In genomic region chr1:227886993-227887696, GRCh38 we compare ENCODE assay signal across 8 cellular contexts.
DNase-seq lines count a peak whose midpoint lies in the region; ATAC-seq and TF ChIP-seq lines count a peak whose summit lies in the region.

No MANE protein-coding gene starts in this region.

- no peak for TF ChIP-seq CTCF in cardiac fibroblast (IDR thresholded peaks at IDR 0.05; ENCODE audit: low read depth, low read length)

- peak; percentile 44 for DNase-seq in AG08395 (ENCODE audit: low spot score)
- DNase-seq in NCI-H1694 (lab: John Stamatoyannopoulos, UW): peak; percentile 6
- peak; percentile 14 to 47 for DNase-seq in cardiac fibroblast (ENCODE audit: low read depth in 2 of 2)
- DNase-seq in left kidney (ENCODE audit: low read depth, low spot score): peak; percentile 87
- DNase-seq in stimulated activated naive CD8-positive, alpha-beta T cell treated with anti-CD3 and anti-CD28 coated beads, Interleukin-15, Interleukin-2, amounts not matched to agents 100 U/mL and 50 U/mL, for 24 hours: peak; percentile 36
- no peak for DNase-seq in NOMO-1 treated with DMSO at 0.1 percent for 48 hours (lab: John Stamatoyannopoulos, UW; ENCODE audit: unreplicated experiment)
- DNase-seq in NCI-H345 (lab: John Stamatoyannopoulos, UW): no peak

- no peak for ATAC-seq in stimulated activated naive CD8-positive, alpha-beta T cell treated with anti-CD3 and anti-CD28 coated beads, Interleukin-15, Interleukin-2, amounts not matched to agents 100 U/mL and 50 U/mL, for 24 hours
- ATAC-seq in GM18511 (IDR thresholded peaks at IDR 0.05; ENCODE audit: unreplicated experiment): no peak

- H3K4me3 ChIP-seq in cardiac fibroblast (replicated peaks in 1 of 2; ENCODE audit: low read depth in 2 of 2, low read length in 2 of 2): peak overlapping the region in 1 of 2 donors; percentile 8

Comparison
In these comparisons a context has a peak if more than half of its experiments do, and no peak if none do; other contexts are left out.
1. DNase-seq: peak in AG08395 (single experiment), NCI-H1694 (single experiment), cardiac fibroblast (2 of 2), left kidney (single experiment) and stimulated activated naive CD8-positive, alpha-beta T cell treated with anti-CD3 and anti-CD28 coated beads, Interleukin-15, Interleukin-2, amounts not matched to agents 100 U/mL and 50 U/mL, for 24 hours (single experiment); none in NOMO-1 treated with DMSO at 0.1 percent for 48 hours (single experiment) and NCI-H345 (single experiment).